ENCODE assay signal across 12 cellular contexts in genomic region chr17:30780343-30780742, GRCh38. TPM values are rescaled to one million over a fixed set of nuclear protein-coding genes. Genes with fewer than 3 reads are reported as not detected.
DNase-seq lines count a peak whose midpoint lies in the region; ATAC-seq, FAIRE-seq and TF ChIP-seq lines count a peak whose summit lies in the region.
"Had no signal": no experiment of that assay in that cellular context is flagged by ENCODE, and none has a peak within 500 bp of the region (broad histone marks: within the 10 kb centered on the region; RNA-seq: fewer than 3 reads in every experiment).

No MANE protein-coding gene starts in this region.

- H3K27me3 ChIP-seq in mesenchymal stem cell (ENCODE audit: control insufficient read depth in 1 of 2, insufficient read depth in 1 of 2, low read length in 2 of 2) (no peaks in the 10 kb centered on the region), upper lobe of right lung (no peaks in the 10 kb centered on the region)
- H3K27me3 ChIP-seq: SJCRH30 had no signal

- no peak overlapping the region for H3K4me3 ChIP-seq in mesenchymal stem cell (ENCODE audit: insufficient read depth in 1 of 2, low read depth in 1 of 2, low read length in 2 of 2)
- H3K4me3 ChIP-seq in upper lobe of right lung, result no peak overlapping the region
- H3K4me3 ChIP-seq: SJCRH30 had no signal

- TF ChIP-seq CTCF in CD14-positive monocyte (IDR thresholded peaks at IDR 0.05) (no peak), upper lobe of right lung (IDR thresholded peaks at IDR 0.05) (no peak)
- no peak for TF ChIP-seq CTCF in activated CD8-positive, alpha-beta T cell treated with anti-CD3 and anti-CD28 coated beads for 36 hours (IDR thresholded peaks at IDR 0.05)

- peak overlapping the region in 4 of 7 donors; percentile 43 to 80 (median 66) for H3K27ac Mint-ChIP-seq in CD14-positive monocyte
- H3K27ac Mint-ChIP-seq in activated CD8-positive, alpha-beta T cell treated with anti-CD3 and anti-CD28 coated beads for 36 hours, result peak overlapping the region; percentile 86

- POLR2A ChIA-PET in activated CD8-positive, alpha-beta T cell treated with anti-CD3 and anti-CD28 coated beads for 36 hours (lab: Charles Lee), result interaction anchor here (0.9 to 2.3 kb wide), 10 partner anchors 9 to 56 kb away, joined by 3 to 11 read pairs (median 4); partner anchors contain the start of genes ATAD5 and CRLF3

- 98% methylated on average over 5 of the region's 6 CpGs for WGBS in mesenchymal stem cell

- H2AK5ac ChIP-seq in mesenchymal stem cell (ENCODE audit: low read length, severe bottlenecking), result no peak overlapping the region

- no peak overlapping the region for H3K4me3 Mint-ChIP-seq in CD14-positive monocyte
- no peak overlapping the region for H3K4me3 Mint-ChIP-seq in activated CD8-positive, alpha-beta T cell treated with anti-CD3 and anti-CD28 coated beads for 36 hours

- H3K4ac ChIP-seq in mesenchymal stem cell (ENCODE audit: low read depth in 1 of 2, low read length in 2 of 2), result no peak overlapping the region

- no peak overlapping the region for H3K14ac ChIP-seq in mesenchymal stem cell (ENCODE audit: low read length in 2 of 2)

- no peak overlapping the region for H4K8ac ChIP-seq in mesenchymal stem cell (ENCODE audit: low read length)

- H3K9me3 Mint-ChIP-seq in CD14-positive monocyte, result no peaks in the 10 kb centered on the region
- peaks cover 1% of the 10 kb centered on the region for H3K9me3 Mint-ChIP-seq in activated CD8-positive, alpha-beta T cell treated with anti-CD3 and anti-CD28 coated beads for 36 hours

- H2BK15ac ChIP-seq in mesenchymal stem cell (ENCODE audit: low read depth, poor library complexity, severe bottlenecking), result no peak overlapping the region

- peaks cover 2% of the 10 kb centered on the region for H3K79me1 ChIP-seq in mesenchymal stem cell (replicated peaks; ENCODE audit: low read length, poor library complexity, severe bottlenecking)

- H3K4me1 Mint-ChIP-seq in CD14-positive monocyte, result peaks cover 2% of the 10 kb centered on the region
- peaks cover 23% of the 10 kb centered on the region for H3K4me1 Mint-ChIP-seq in activated CD8-positive, alpha-beta T cell treated with anti-CD3 and anti-CD28 coated beads for 36 hours (ENCODE audit: low read depth)

- no peak overlapping the region for H2BK12ac ChIP-seq in mesenchymal stem cell (ENCODE audit: low read length in 2 of 2)

- H3K4me2 ChIP-seq in mesenchymal stem cell (ENCODE audit: low read length, poor library complexity, severe bottlenecking), result no peak overlapping the region

- no peak for TF ChIP-seq POLR2A in GM12892 (IDR thresholded peaks at IDR 0.05; ENCODE audit: low read depth, low read length)

- H3K36me3 Mint-ChIP-seq in CD14-positive monocyte, result peaks cover 46 to 75% of the 10 kb centered on the region in 2 donors
- H3K36me3 Mint-ChIP-seq in activated CD8-positive, alpha-beta T cell treated with anti-CD3 and anti-CD28 coated beads for 36 hours (ENCODE audit: low read depth), result peaks cover 34% of the 10 kb centered on the region

- DNase-seq in CD14-positive monocyte (ENCODE audit: low spot score), result no peak
- no peak for DNase-seq in GM12892 (ENCODE audit: insufficient read length)
- DNase-seq in activated CD8-positive, alpha-beta T cell treated with anti-CD3 and anti-CD28 coated beads for 36 hours, result peak; percentile 61
- peak; percentile 8 for DNase-seq in mesenchymal stem cell
- no peak for DNase-seq in SIG-M5 treated with dmso at 0.1 percent for 504 hours (lab: John Stamatoyannopoulos, UW; ENCODE audit: unreplicated experiment)
- DNase-seq in upper lobe of right lung, result no peak
- DNase-seq in NCI-H1694 (lab: John Stamatoyannopoulos, UW), result no peak
- DNase-seq: aorta; effector CD8-positive, alpha-beta T cell; NCI-H1436; SJCRH30 had no signal

- H2AFZ ChIP-seq in mesenchymal stem cell (ENCODE audit: low read depth, low read length), result no peak overlapping the region

- H3K27ac ChIP-seq in mesenchymal stem cell (ENCODE audit: low read length, poor library complexity, severe bottlenecking), result no peak overlapping the region
- no peak overlapping the region for H3K27ac ChIP-seq in upper lobe of right lung
- H3K27ac ChIP-seq: SJCRH30 had no signal

- peak; percentile 74 for FAIRE-seq in GM12892 (lab: Jason Lieb, UNC)

- no peak overlapping the region for H3K18ac ChIP-seq in mesenchymal stem cell (ENCODE audit: low read depth in 1 of 2, low read length in 2 of 2)

- no peaks in the 10 kb centered on the region for H3K9me3 ChIP-seq in mesenchymal stem cell (ENCODE audit: control insufficient read depth, low read length)
- H3K9me3 ChIP-seq in upper lobe of right lung, result no peaks in the 10 kb centered on the region
- H3K9me3 ChIP-seq: SJCRH30 had no signal

- H2BK120ac ChIP-seq in mesenchymal stem cell (ENCODE audit: low read depth, low read length), result no peak overlapping the region

- peak; percentile 85 for ATAC-seq in activated CD8-positive, alpha-beta T cell treated with anti-CD3 and anti-CD28 coated beads for 36 hours
- no peak for ATAC-seq in HG02623 (IDR thresholded peaks at IDR 0.05; ENCODE audit: unreplicated experiment)
- no peak for ATAC-seq in upper lobe of right lung

- H3K4me1 ChIP-seq in mesenchymal stem cell (ENCODE audit: control insufficient read depth, insufficient read depth, low read depth, low read length) (no peaks in the 10 kb centered on the region), upper lobe of right lung (no peaks in the 10 kb centered on the region)
- H3K4me1 ChIP-seq: SJCRH30 had no signal

- no peak overlapping the region for H4K91ac ChIP-seq in mesenchymal stem cell (ENCODE audit: low read length)

- H2BK5ac ChIP-seq in mesenchymal stem cell (ENCODE audit: low read depth, low read length, poor library complexity, severe bottlenecking), result no peak overlapping the region

- CTCF ChIA-PET in activated CD8-positive, alpha-beta T cell treated with anti-CD3 and anti-CD28 coated beads for 36 hours (lab: Charles Lee), result interaction anchor here (0.8 to 1.1 kb wide), 2 partner anchors 9 to 45 kb away, joined by 4 to 5 read pairs; no protein-coding TSS in a partner anchor

- no peak overlapping the region for H3K23ac ChIP-seq in mesenchymal stem cell (ENCODE audit: low read length in 2 of 2)

- no peaks in the 10 kb centered on the region for H3K27me3 Mint-ChIP-seq in CD14-positive monocyte (ENCODE audit: low read depth in 3 of 3)
- no peaks in the 10 kb centered on the region for H3K27me3 Mint-ChIP-seq in activated CD8-positive, alpha-beta T cell treated with anti-CD3 and anti-CD28 coated beads for 36 hours

- intact Hi-C loops in CD14-positive monocyte (cut with micrococcal nuclease) (no loop called here), upper lobe of right lung (cut with DNase I) (no loop called here)
- intact Hi-C loops in activated CD8-positive, alpha-beta T cell treated with anti-CD3 and anti-CD28 coated beads for 36 hours (cut with micrococcal nuclease), result no loop called here

- peaks cover 24 to 60% of the 10 kb centered on the region in 2 experiments for H3K36me3 ChIP-seq in mesenchymal stem cell (ENCODE audit: control insufficient read depth in 1 of 2, insufficient read depth in 2 of 2, low read depth in 1 of 2, low read length in 2 of 2)
- H3K36me3 ChIP-seq in upper lobe of right lung, result peaks cover 70% of the 10 kb centered on the region

- H3K9ac ChIP-seq in mesenchymal stem cell (ENCODE audit: low read length), result no peak overlapping the region

RNA-seq across cellular contexts. Expression of gene CRLF3, which starts 44.1 kb away (rescaled TPM):
- polyA plus RNA-seq in CD14-positive monocyte, result 10 to 100 TPM; 88.5 to 92.8 TPM
- polyA plus RNA-seq in GM12892 (2012; ENCODE audit: missing spikeins), result 21.1 TPM
- total RNA-seq in activated CD8-positive, alpha-beta T cell treated with anti-CD3 and anti-CD28 coated beads for 36 hours, result 10 to 100 TPM; 40.3 to 42.5 TPM
- polyA plus RNA-seq in mesenchymal stem cell (2013, experiment 1 of 2), result 4.3 TPM
- polyA plus RNA-seq in mesenchymal stem cell (2013, experiment 2 of 2), result 4.4 TPM
- total RNA-seq in upper lobe of right lung, result 20.1 TPM

RNA-seq across cellular contexts. Expression of gene ATAD5, which starts 51.4 kb away (rescaled TPM):
- under 1 TPM; 0.24 to 0.42 TPM for polyA plus RNA-seq in CD14-positive monocyte
- 10.5 TPM for polyA plus RNA-seq in GM12892 (2012; ENCODE audit: missing spikeins)
- total RNA-seq in activated CD8-positive, alpha-beta T cell treated with anti-CD3 and anti-CD28 coated beads for 36 hours, result 10 to 100 TPM; 34.5 to 35.0 TPM
- 1.0 TPM for polyA plus RNA-seq in mesenchymal stem cell (2013, experiment 1 of 2)
- 0.92 TPM for polyA plus RNA-seq in mesenchymal stem cell (2013, experiment 2 of 2)
- 1.1 TPM for total RNA-seq in upper lobe of right lung

Comparison
In these comparisons a context has a peak if more than half of its experiments do, and no peak if none do; other contexts are left out.
1. DNase-seq: peak in activated CD8-positive, alpha-beta T cell treated with anti-CD3 and anti-CD28 coated beads for 36 hours (single experiment) and mesenchymal stem cell (single experiment); none in CD14-positive monocyte (single experiment), GM12892 (single experiment), SIG-M5 treated with dmso at 0.1 percent for 504 hours (single experiment), upper lobe of right lung (single experiment) and NCI-H1694 (single experiment).
2. RNA of gene ATAD5, which starts 51.4 kb away (total RNA-seq): 34.5 to 35.0 TPM in activated CD8-positive, alpha-beta T cell treated with anti-CD3 and anti-CD28 coated beads for 36 hours; 1.1 TPM in upper lobe of right lung (single experiment); every median in the first group is over 10 times any median in the second.